1 cellular context compared by ENCODE assay signal in the genomic region with DNA sequence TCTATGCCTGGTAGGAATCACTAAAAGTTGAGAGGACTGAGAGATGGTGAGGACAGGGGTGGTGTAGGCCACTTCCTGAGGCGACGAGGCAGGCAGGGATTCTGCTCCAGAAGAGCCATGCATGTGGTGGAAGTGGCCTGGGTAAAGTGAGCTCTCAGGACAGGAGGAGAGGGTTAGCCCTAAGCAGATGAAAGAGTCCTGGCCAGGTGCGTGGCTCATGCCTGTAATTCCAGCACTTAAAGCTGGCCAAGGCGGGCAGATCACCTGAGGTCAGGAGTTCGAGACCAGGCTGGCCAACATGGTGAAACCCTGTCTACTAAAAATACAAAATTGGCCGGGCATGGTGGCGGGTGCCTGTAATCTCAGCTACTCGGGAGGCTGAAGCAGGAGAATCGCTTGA.
TF ChIP-seq lines count a peak whose summit lies in the region.

No MANE protein-coding gene starts in this region.

TF ChIP-seq in GM12878, 131 proteins besides CTCF, POLR2A, EP300 and RAD21 (continued from another document):
- no peak for TF ChIP-seq LARP7 (IDR thresholded peaks at IDR 0.05)
- no peak for TF ChIP-seq BRCA1 (IDR thresholded peaks at IDR 0.05; ENCODE audit: low read depth, low read length)
- no peak for TF ChIP-seq IRF4 (IDR thresholded peaks at IDR 0.05; ENCODE audit: low read depth, low read length)
- TF ChIP-seq FOXK2 (IDR thresholded peaks at IDR 0.05) = no peak
- TF ChIP-seq BHLHE40 (IDR thresholded peaks at IDR 0.05; ENCODE audit: borderline replicate concordance in 1 of 2, low read depth in 2 of 2, low read length in 1 of 2) = no peak
- TF ChIP-seq CBX3 (IDR thresholded peaks at IDR 0.05; ENCODE audit: borderline replicate concordance, low read depth) = no peak
